15 cellular contexts compared by ENCODE assay signal in the genomic region with DNA sequence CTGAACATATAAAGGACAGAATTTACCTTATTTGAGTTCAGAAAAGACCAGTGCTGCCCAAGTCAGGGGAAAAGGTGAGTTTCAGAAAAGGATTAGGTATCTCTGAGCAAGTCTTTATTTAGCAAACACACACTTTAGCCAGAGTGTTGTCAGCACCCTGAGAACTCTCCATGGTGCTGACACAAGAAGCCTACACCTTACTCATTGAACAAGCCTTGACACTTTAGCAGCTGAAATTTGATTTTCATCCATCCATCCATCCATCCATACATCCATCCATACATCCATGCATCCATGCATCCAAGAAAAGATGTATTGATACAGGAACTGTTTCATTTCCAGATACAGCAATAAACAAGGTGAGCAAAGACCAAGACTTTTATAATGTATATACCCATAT.
A peak's percentile ranks its signal among the peaks of the same experiment; 100 is the strongest.
DNase-seq lines count a peak whose midpoint lies in the region; ATAC-seq, FAIRE-seq and TF ChIP-seq lines count a peak whose summit lies in the region.
"Had no signal": no experiment of that assay in that cellular context is flagged by ENCODE, and none has a peak within 500 bp of the region (broad histone marks: within the 10 kb centered on the region; RNA-seq: fewer than 3 reads in every experiment).

No MANE protein-coding gene starts in this region.

- TF ChIP-seq CTCF in cardiac muscle cell (IDR thresholded peaks at IDR 0.05; ENCODE audit: low read depth, low read length) (no peak), RWPE1 (conservative IDR thresholded peaks at IDR 0.05; ENCODE audit: low read depth) (no peak)

- H3K36me3 ChIP-seq in cardiac muscle cell = no peaks in the 10 kb centered on the region

- DNase-seq in cardiac muscle cell (ENCODE audit: low read depth in 1 of 2, low spot score in 1 of 2) (peak; percentile 24 to 75), Right ventricle myocardium inferior (ENCODE audit: missing footprints) (no peak), RWPE1 (ENCODE audit: low spot score) (peak; percentile 46), glomerular visceral epithelial cell (ENCODE audit: extremely low spot score) (peak; percentile 50), GM19239 (ENCODE audit: insufficient read length, low spot score) (no peak)
- DNase-seq: activated T-cell treated with anti-CD3 and anti-CD28 coated beads, Interleukin-2, amount 50 U/mL, for 4 hours; GOT3; KBM-7; left cardiac atrium; Right ventricle myocardium superior; stimulated activated CD4-positive, alpha-beta T cell treated with anti-CD3 and anti-CD28 coated beads, Interleukin-4, amount 100 ng/mL, for 1 hour had no signal

- H3K27me3 ChIP-seq in cardiac muscle cell = no peaks in the 10 kb centered on the region

- no peaks in the 10 kb centered on the region for H3K9me3 ChIP-seq in cardiac muscle cell (ENCODE audit: low read depth)

- POLR2A ChIA-PET in RWPE1 (lab: Yijun Ruan, JAX; ENCODE audit: low non-redundant PET) = no interaction called here

- CTCF ChIA-PET in RWPE1 (lab: Yijun Ruan, JAX) = interaction anchor here (0.6 kb wide), 1 partner anchor 230 kb away, joined by 3 read pairs; no protein-coding TSS in a partner anchor

- no peak for FAIRE-seq in GM19239 (lab: Jason Lieb, UNC)

- no peaks in the 10 kb centered on the region for H3K4me1 ChIP-seq in cardiac muscle cell (ENCODE audit: low read depth)
- H3K4me1 ChIP-seq: parathyroid adenoma had no signal

- intact Hi-C loops in Right ventricle myocardium inferior (cut with DNase I) = no loop called here

- ATAC-seq in Right ventricle myocardium inferior (no peak), GM19455 (IDR thresholded peaks at IDR 0.05; ENCODE audit: unreplicated experiment) (no peak), HG03457 (IDR thresholded peaks at IDR 0.05; ENCODE audit: unreplicated experiment) (no peak), GM18867 (IDR thresholded peaks at IDR 0.05; ENCODE audit: unreplicated experiment) (no peak)
- ATAC-seq: activated T-cell treated with anti-CD3 and anti-CD28 coated beads, Interleukin-2, amount 50 U/mL, for 4 hours; left cardiac atrium had no signal

- no peak overlapping the region for H3K4me3 ChIP-seq in cardiac muscle cell

- H3K27ac ChIP-seq in cardiac muscle cell (no peak overlapping the region), RWPE1 (no peak overlapping the region)
- H3K27ac ChIP-seq: parathyroid adenoma had no signal

Comparison
In these comparisons a context has a peak if more than half of its experiments do, and no peak if none do; other contexts are left out.
1. DNase-seq: peak in cardiac muscle cell (2 of 2), RWPE1 (single experiment) and glomerular visceral epithelial cell (single experiment); none in Right ventricle myocardium inferior (single experiment) and GM19239 (single experiment).